Comparison of ENCODE assay signal across 27 cellular contexts in genomic region chr4:119794681-119795080, GRCh38.
DNase-seq lines count a peak whose midpoint lies in the region; ATAC-seq, FAIRE-seq and TF ChIP-seq lines count a peak whose summit lies in the region.
"Had no signal": no experiment of that assay in that cellular context is flagged by ENCODE, and none has a peak within 500 bp of the region (broad histone marks: within the 10 kb centered on the region; RNA-seq: fewer than 3 reads in every experiment).

No MANE protein-coding gene starts in this region.

- H3K9me3 ChIP-seq in small intestine (ENCODE audit: control insufficient read depth, low read depth), result no peaks in the 10 kb centered on the region
- H3K9me3 ChIP-seq: SK-N-SH had no signal

- no peak for FAIRE-seq in small intestine (lab: Jason Lieb, UNC)
- FAIRE-seq: GM12892, GM18507 had no signal

- no peak overlapping the region for H2AFZ ChIP-seq in GM23338

- H3K9me3 Mint-ChIP-seq in GM23338, result no peaks in the 10 kb centered on the region
- H3K9me3 Mint-ChIP-seq: CD8-positive, alpha-beta T cell had no signal

- H3K27me3 ChIP-seq in small intestine (ENCODE audit: control insufficient read depth in 2 of 2, insufficient read depth in 2 of 2, low read length in 2 of 2) (no peaks in the 10 kb centered on the region), GM23338 (ENCODE audit: insufficient read depth) (no peaks in the 10 kb centered on the region)

- no peaks in the 10 kb centered on the region for H3K36me3 Mint-ChIP-seq in GM23338 (ENCODE audit: low read depth)
- H3K36me3 Mint-ChIP-seq: CD8-positive, alpha-beta T cell had no signal

- H3K4me1 Mint-ChIP-seq in GM23338, result no peaks in the 10 kb centered on the region

- no peak overlapping the region for H3K27ac Mint-ChIP-seq in GM23338
- H3K27ac Mint-ChIP-seq: CD8-positive, alpha-beta T cell had no signal

- H3K4me1 ChIP-seq in small intestine (ENCODE audit: control insufficient read depth in 2 of 2, insufficient read depth in 1 of 2, low read depth in 1 of 2, low read length in 1 of 2), result peaks cover 4 to 8% of the 10 kb centered on the region in 2 donors
- H3K4me1 ChIP-seq in GM23338 (ENCODE audit: insufficient read depth), result no peaks in the 10 kb centered on the region

- DNase-seq in NCI-H82 (lab: John Stamatoyannopoulos, UW) (peak; percentile 5), NCI-H82 treated with DMSO at 0.1 percent for 48 hours (lab: John Stamatoyannopoulos, UW; ENCODE audit: unreplicated experiment) (no peak), NCI-H526 treated with DMSO at 0.1 percent for 48 hours (lab: John Stamatoyannopoulos, UW) (peak; percentile 7), small intestine (peak; percentile 72), NCI-H1092 (lab: John Stamatoyannopoulos, UW) (no peak), GM23338 (ENCODE audit: low spot score) (no peak), RKO (ENCODE audit: low spot score) (no peak)
- DNase-seq: 8988T; AML-193; C1 segment of cervical spinal cord; CD8-positive, alpha-beta T cell; DMS79 treated with DMSO at 0.1 percent for 48 hours; GOT3; HCEC 1CT; KBM-7; NCI-H1092 treated with DMSO at 0.1 percent for 48 hours; NCI-H1436 treated with DMSO at 0.1 percent for 48 hours; NCI-H1930; NCI-H226; NCI-H510A treated with DMSO at 0.1 percent for 48 hours; PC-3; SHP77 treated with DMSO at 0.1 percent for 48 hours; SK-N-SH had no signal

- no peaks in the 10 kb centered on the region for H3F3A ChIP-seq in GM23338 (replicated peaks; ENCODE audit: low read depth)

- H3K27ac ChIP-seq in small intestine (ENCODE audit: low read depth in 1 of 2, low read length in 1 of 2), result no peak overlapping the region
- H3K27ac ChIP-seq in GM23338 (ENCODE audit: low read depth), result no peak overlapping the region
- H3K27ac ChIP-seq: RWPE1 had no signal

- H3K4me3 ChIP-seq in small intestine (ENCODE audit: low read depth in 1 of 2, low read length in 2 of 2), result no peak overlapping the region
- H3K4me3 ChIP-seq in GM23338, result no peak overlapping the region

- no peaks in the 10 kb centered on the region for H3K79me2 ChIP-seq in GM23338 (replicated peaks; ENCODE audit: insufficient read depth)

- no peak for TF ChIP-seq CTCF in GM23338 (conservative IDR thresholded peaks at IDR 0.05; ENCODE audit: low read depth in 2 of 2)

- no peak overlapping the region for H3K4me3 Mint-ChIP-seq in GM23338
- H3K4me3 Mint-ChIP-seq: CD8-positive, alpha-beta T cell had no signal

- peaks cover 2% of the 10 kb centered on the region for H3K27me3 Mint-ChIP-seq in GM23338 (ENCODE audit: insufficient read depth, low read depth, poor library complexity)

- no peaks in the 10 kb centered on the region for H3K36me3 ChIP-seq in small intestine (ENCODE audit: control insufficient read depth in 2 of 2, insufficient read depth in 2 of 2, low read length in 2 of 2)
- no peaks in the 10 kb centered on the region for H3K36me3 ChIP-seq in GM23338 (ENCODE audit: insufficient read depth)

- ATAC-seq in esophagus mucosa (peak; percentile 49), GM23338 (no peak)
- ATAC-seq: CD8-positive, alpha-beta T cell; PC-3 had no signal

- H3K4me2 ChIP-seq in GM23338, result no peak overlapping the region
- H3K4me2 ChIP-seq: SK-N-SH had no signal

- H4K20me1 ChIP-seq in GM23338 (replicated peaks; ENCODE audit: insufficient read depth), result no peaks in the 10 kb centered on the region

- WGBS in small intestine, 3 donors, result 29 to 55% (median 39%) methylated on average over 4 of the region's 4 CpGs

- H3K9me2 ChIP-seq in GM23338 (ENCODE audit: insufficient read depth), result no peaks in the 10 kb centered on the region
- H3K9me2 ChIP-seq: SK-N-SH had no signal

TF ChIP-seq in GM23338, 12 proteins besides CTCF, POLR2A, EP300 and RAD21 (continues in another document):
- TF ChIP-seq POLR2AphosphoS5 (IDR thresholded peaks at IDR 0.05; ENCODE audit: low read depth), result no peak
- TF ChIP-seq EZH2phosphoT487 (IDR thresholded peaks at IDR 0.05; ENCODE audit: unreplicated experiment), result no peak
- no peak for TF ChIP-seq JUNB (IDR thresholded peaks at IDR 0.05; ENCODE audit: unreplicated experiment)
- TF ChIP-seq ETS1 (IDR thresholded peaks at IDR 0.05), result no peak
- TF ChIP-seq EZH2 (IDR thresholded peaks at IDR 0.05; ENCODE audit: low read depth, unreplicated experiment), result no peak
- TF ChIP-seq CREB1 (CRISPR knock-in tag; IDR thresholded peaks at IDR 0.05; ENCODE audit: low read depth), result no peak
- no peak for TF ChIP-seq REST (IDR thresholded peaks at IDR 0.05; ENCODE audit: unreplicated experiment)
- no peak for TF ChIP-seq ZNF114 (CRISPR knock-in tag; IDR thresholded peaks at IDR 0.05)
- TF ChIP-seq STAT1 (IDR thresholded peaks at IDR 0.05; ENCODE audit: unreplicated experiment), result no peak

Comparison
In these comparisons a context has a peak if more than half of its experiments do, and no peak if none do; other contexts are left out.
1. DNase-seq: peak in NCI-H82 (single experiment), NCI-H526 treated with DMSO at 0.1 percent for 48 hours (single experiment) and small intestine (single experiment); none in NCI-H82 treated with DMSO at 0.1 percent for 48 hours (single experiment), NCI-H1092 (single experiment), GM23338 (single experiment) and RKO (single experiment).